1 cellular context compared by ENCODE assay signal in the genomic region with DNA sequence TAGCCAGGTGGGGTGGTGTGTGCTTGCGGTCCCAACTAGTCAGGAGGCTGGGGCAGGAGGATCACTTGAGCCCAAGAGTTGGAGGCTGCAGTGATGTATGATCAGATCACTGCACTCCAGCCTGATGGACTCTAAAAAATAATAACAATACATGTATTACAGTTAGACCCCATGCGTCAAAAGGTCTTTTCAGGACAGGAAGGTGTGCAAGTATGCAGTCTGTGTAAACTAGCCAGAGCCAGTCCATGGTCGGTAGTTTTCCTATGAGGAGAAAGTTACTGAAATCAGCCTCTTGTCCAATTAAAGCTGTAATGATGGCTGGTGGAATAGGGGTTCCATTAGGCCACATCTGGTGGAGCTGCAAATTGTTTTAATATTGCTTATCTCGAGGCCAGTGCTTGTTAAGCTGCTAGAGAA.
TF ChIP-seq lines count a peak whose summit lies in the region.

No MANE protein-coding gene starts in this region.

TF ChIP-seq in GM23338, 12 proteins besides CTCF, POLR2A, EP300 and RAD21 (continued from another document):
- TF ChIP-seq ZNF462 (CRISPR knock-in tag; IDR thresholded peaks at IDR 0.05): no peak
- no peak for TF ChIP-seq NANOG (IDR thresholded peaks at IDR 0.05; ENCODE audit: borderline replicate concordance)
- TF ChIP-seq REST (IDR thresholded peaks at IDR 0.05; ENCODE audit: unreplicated experiment): no peak
- TF ChIP-seq EZH2phosphoT487 (IDR thresholded peaks at IDR 0.05; ENCODE audit: unreplicated experiment): no peak
- TF ChIP-seq POLR2AphosphoS5 (IDR thresholded peaks at IDR 0.05; ENCODE audit: low read depth): no peak
- no peak for TF ChIP-seq ZNF114 (CRISPR knock-in tag; IDR thresholded peaks at IDR 0.05)
- TF ChIP-seq ZNF331 (CRISPR knock-in tag; IDR thresholded peaks at IDR 0.05; ENCODE audit: low read depth): no peak
- TF ChIP-seq JUNB (IDR thresholded peaks at IDR 0.05; ENCODE audit: unreplicated experiment): no peak
- no peak for TF ChIP-seq CREB1 (CRISPR knock-in tag; IDR thresholded peaks at IDR 0.05; ENCODE audit: low read depth)
TF ChIP-seq in GM23338: peak in this region for 0.
